16 cellular contexts compared by ENCODE assay signal in the genomic region with DNA sequence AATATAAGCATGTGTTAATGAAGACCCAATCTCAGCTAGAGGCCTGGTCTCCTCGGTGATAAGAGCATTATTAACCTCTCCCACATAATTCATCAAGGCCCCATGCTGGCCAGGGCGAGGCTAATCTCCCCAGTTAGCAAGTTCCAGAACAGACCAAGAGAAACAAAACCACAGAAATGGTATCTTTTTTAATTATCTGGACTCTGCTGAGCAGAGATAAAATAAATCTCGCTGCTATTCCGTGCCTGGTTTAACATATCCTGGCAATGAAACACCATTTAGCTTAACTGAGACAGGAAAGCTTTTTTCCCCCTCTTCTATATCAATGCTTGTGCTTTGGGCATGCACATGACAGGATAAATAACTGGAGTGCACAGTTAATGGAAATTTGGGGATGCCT.
"Had no signal": no experiment of that assay in that cellular context is flagged by ENCODE, and none has a peak within 500 bp of the region (broad histone marks: within the 10 kb centered on the region; RNA-seq: fewer than 3 reads in every experiment).

No MANE protein-coding gene starts in this region.

- H3K36me3 ChIP-seq: ovary, thoracic aorta had no signal

- H3K4me3 Mint-ChIP-seq: activated CD4-positive, alpha-beta T cell treated with anti-CD3 and anti-CD28 coated beads for 36 hours; activated CD8-positive, alpha-beta T cell treated with anti-CD3 and anti-CD28 coated beads for 36 hours; activated T-helper 1 cell treated with anti-CD3 and anti-CD28 coated beads, Interleukin-12 subunit alpha, Interleukin-12 subunit beta, Interleukin-2, Interleukin-4 antibody, amounts not matched to agents 30 ng/mL and 10 ng/mL and 1 ng/mL, durations not matched to agents 14 hours and 24 hours and 36 hours; dendritic cell treated with granulocyte-macrophage colony-stimulating factor and Interleukin-4, amounts not matched to agents 40 ng/mL and 50 ng/mL, for 4 days; neural crest cell; stimulated activated naive CD8-positive, alpha-beta T cell treated with anti-CD3 and anti-CD28 coated beads, Interleukin-15, amount 100 ng/mL, for 72 hours had no signal

- H3K27me3 ChIP-seq: body of pancreas, ovary had no signal

- H3K9me3 ChIP-seq: body of pancreas, ovary, thoracic aorta had no signal

- DNase-seq: activated CD4-positive, alpha-beta T cell treated with anti-CD3 and anti-CD28 coated beads for 36 hours; activated CD8-positive, alpha-beta memory T cell treated with anti-CD3 and anti-CD28 coated beads, Interleukin-2, amount 50 U/mL, for 48 hours; activated CD8-positive, alpha-beta T cell treated with anti-CD3 and anti-CD28 coated beads for 36 hours; activated naive CD4-positive, alpha-beta T cell treated with Interleukin-2 at 50 U/mL for 16 hours; body of pancreas; foreskin fibroblast; ovary; stimulated activated CD4-positive, alpha-beta T cell treated with anti-CD3 and anti-CD28 coated beads, Interleukin-15, amount 100 ng/mL, for 24 hours; stimulated activated CD4-positive, alpha-beta T cell treated with anti-CD3 and anti-CD28 coated beads, Interleukin-4, amount 100 ng/mL, for 4 hours; stimulated activated naive CD8-positive, alpha-beta T cell treated with anti-CD3 and anti-CD28 coated beads, Interleukin-15, amount 100 ng/mL, for 72 hours had no signal

- H3K27ac Mint-ChIP-seq: activated CD8-positive, alpha-beta T cell treated with anti-CD3 and anti-CD28 coated beads for 36 hours; activated T-helper 1 cell treated with anti-CD3 and anti-CD28 coated beads, Interleukin-12 subunit alpha, Interleukin-12 subunit beta, Interleukin-2, Interleukin-4 antibody, amounts not matched to agents 30 ng/mL and 10 ng/mL and 1 ng/mL, durations not matched to agents 14 hours and 24 hours and 36 hours; dendritic cell treated with granulocyte-macrophage colony-stimulating factor and Interleukin-4, amounts not matched to agents 40 ng/mL and 50 ng/mL, for 4 days had no signal

- H3K4me3 ChIP-seq: body of pancreas, ovary, thoracic aorta had no signal

- H3K27me3 Mint-ChIP-seq: activated CD4-positive, alpha-beta T cell treated with anti-CD3 and anti-CD28 coated beads for 36 hours; activated CD8-positive, alpha-beta T cell treated with anti-CD3 and anti-CD28 coated beads for 36 hours; stimulated activated naive CD8-positive, alpha-beta T cell treated with anti-CD3 and anti-CD28 coated beads, Interleukin-15, amount 100 ng/mL, for 72 hours had no signal

- ATAC-seq: activated CD4-positive, alpha-beta T cell treated with anti-CD3 and anti-CD28 coated beads for 36 hours; activated CD8-positive, alpha-beta T cell treated with anti-CD3 and anti-CD28 coated beads for 36 hours; body of pancreas; left lobe of liver; stimulated activated naive CD8-positive, alpha-beta T cell treated with anti-CD3 and anti-CD28 coated beads, Interleukin-15, amount 100 ng/mL, for 72 hours had no signal

- H3K9me3 Mint-ChIP-seq: activated T-helper 1 cell treated with anti-CD3 and anti-CD28 coated beads, Interleukin-12 subunit alpha, Interleukin-12 subunit beta, Interleukin-2, Interleukin-4 antibody, amounts not matched to agents 30 ng/mL and 10 ng/mL and 1 ng/mL, durations not matched to agents 14 hours and 24 hours and 36 hours; dendritic cell treated with granulocyte-macrophage colony-stimulating factor and Interleukin-4, amounts not matched to agents 40 ng/mL and 50 ng/mL, for 4 days; neural crest cell; stimulated activated naive CD8-positive, alpha-beta T cell treated with anti-CD3 and anti-CD28 coated beads, Interleukin-15, amount 100 ng/mL, for 72 hours had no signal

- H3K27ac ChIP-seq: body of pancreas, ovary, thoracic aorta, VCaP had no signal
